Comparison of ENCODE assay signal across 9 cellular contexts in the genomic region with DNA sequence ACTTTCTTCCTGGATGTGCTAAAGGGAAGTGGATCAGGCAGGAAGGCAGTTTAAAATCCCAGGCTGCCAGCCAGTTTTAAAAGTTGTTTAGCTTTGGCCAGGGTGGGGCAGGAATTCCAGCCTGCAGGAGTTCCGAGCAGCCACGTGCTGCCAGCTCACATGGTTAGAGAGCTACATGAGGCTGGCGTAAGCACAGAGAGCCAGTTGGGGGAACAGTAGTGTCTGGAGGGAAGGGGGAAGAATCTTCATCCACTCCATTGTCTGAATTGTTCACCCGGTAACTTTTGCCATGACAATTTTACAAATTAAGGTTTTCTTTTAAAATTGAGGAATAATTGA. TPM values are rescaled to one million over a fixed set of nuclear protein-coding genes. Genes with fewer than 3 reads are reported as not detected.
DNase-seq lines count a peak whose midpoint lies in the region; ATAC-seq and TF ChIP-seq lines count a peak whose summit lies in the region.
"Had no signal": no experiment of that assay in that cellular context is flagged by ENCODE, and none has a peak within 500 bp of the region (broad histone marks: within the 10 kb centered on the region; RNA-seq: fewer than 3 reads in every experiment).

No MANE protein-coding gene starts in this region.

- no peak overlapping the region for H2BK120ac ChIP-seq in H9 (ENCODE audit: low read depth, low read length, poor library complexity, severe bottlenecking)

- H3K27ac ChIP-seq in H9 (ENCODE audit: insufficient read length, low read depth, low read length): no peak overlapping the region

- H3K4me1 Mint-ChIP-seq in H9: peaks cover 16 to 28% of the 10 kb centered on the region in 2 experiments
- H3K4me1 Mint-ChIP-seq in activated CD4-positive, alpha-beta memory T cell treated with anti-CD3 and anti-CD28 coated beads for 36 hours (ENCODE audit: low read depth): peaks cover 52% of the 10 kb centered on the region
- H3K4me1 Mint-ChIP-seq in natural killer cell treated with Interleukin-12 subunit alpha and Interleukin-12 subunit beta and Interleukin-15 and Interleukin-18, amount 100 ng/mL, for 72 hours (ENCODE audit: low read depth in 2 of 2): peaks cover 34 to 45% of the 10 kb centered on the region in 2 donors

- H2AFZ ChIP-seq in H9 (ENCODE audit: low read length): no peak overlapping the region

- H4K20me1 ChIP-seq in H9 (ENCODE audit: control insufficient read depth, insufficient read depth, insufficient read length): no peaks in the 10 kb centered on the region

- peak; percentile 99 for DNase-seq in A172 (ENCODE audit: low spot score)
- DNase-seq in H9: no peak
- no peak for DNase-seq in activated CD4-positive, alpha-beta memory T cell treated with anti-CD3 and anti-CD28 coated beads for 36 hours
- peak; percentile 89 for DNase-seq in Right ventricle myocardium superior
- DNase-seq in pulmonary artery endothelial cell (ENCODE audit: low read depth, low spot score): peak; percentile 75
- no peak for DNase-seq in natural killer cell treated with Interleukin-12 subunit alpha and Interleukin-12 subunit beta and Interleukin-15 and Interleukin-18, amount 100 ng/mL, for 72 hours (ENCODE audit: low spot score)
- DNase-seq in stimulated activated CD4-positive, alpha-beta T cell treated with anti-CD3 and anti-CD28 coated beads, Interleukin-12 subunit alpha, Interleukin-12 subunit beta, amount 100 ng/mL, for 4 hours: no peak
- no peak for DNase-seq in activated CD4-positive, alpha-beta T cell treated with anti-CD3 and anti-CD28 coated beads, Interleukin-2, amount 50 U/mL, for 48 hours

- H3K9me3 ChIP-seq in H9 (ENCODE audit: control insufficient read depth, low read depth, low read length): no peaks in the 10 kb centered on the region

- no peaks in the 10 kb centered on the region for H3K79me1 ChIP-seq in H9 (ENCODE audit: insufficient read depth, low read depth, low read length, poor library complexity, severe bottlenecking)

- H3K4me2 ChIP-seq in H9 (ENCODE audit: insufficient read depth, insufficient read length, low read length): no peak overlapping the region

- H4K8ac ChIP-seq in H9 (replicated peaks; ENCODE audit: insufficient read length, low read depth, low read length): no peak overlapping the region

- no peak overlapping the region for H2BK15ac ChIP-seq in H9 (ENCODE audit: low read depth, low read length)

- H2BK12ac ChIP-seq in H9 (ENCODE audit: insufficient read length, low read depth, low read length): no peak overlapping the region

- H3K18ac ChIP-seq in H9 (ENCODE audit: insufficient read length, low read depth, low read length): no peak overlapping the region

- H3K14ac ChIP-seq in H9 (ENCODE audit: insufficient read depth, low read length): peak overlapping the region; percentile 18; the same call in 1 of the 2 replicates

- no peak overlapping the region for H3K4ac ChIP-seq in H9 (ENCODE audit: low read depth, low read length)

- H3K23ac ChIP-seq in H9 (ENCODE audit: insufficient read length, low read depth, low read length): no peak overlapping the region

- ATAC-seq in Right ventricle myocardium superior (ENCODE audit: poor library complexity): peak; percentile 49
- no peak for ATAC-seq in natural killer cell treated with Interleukin-12 subunit alpha and Interleukin-12 subunit beta and Interleukin-15 and Interleukin-18, amount 100 ng/mL, for 72 hours

- peaks cover 6% of the 10 kb centered on the region for H3K27me3 Mint-ChIP-seq in H9 (ENCODE audit: low read depth)
- H3K27me3 Mint-ChIP-seq in activated CD4-positive, alpha-beta memory T cell treated with anti-CD3 and anti-CD28 coated beads for 36 hours: no peaks in the 10 kb centered on the region
- H3K27me3 Mint-ChIP-seq in natural killer cell treated with Interleukin-12 subunit alpha and Interleukin-12 subunit beta and Interleukin-15 and Interleukin-18, amount 100 ng/mL, for 72 hours: no peaks in the 10 kb centered on the region

- CTCF ChIA-PET in activated CD4-positive, alpha-beta memory T cell treated with anti-CD3 and anti-CD28 coated beads for 36 hours (lab: Charles Lee): no interaction called here

- no peak overlapping the region for H3T11ph ChIP-seq in H9 (ENCODE audit: low read length)

- H2BK5ac ChIP-seq in H9 (ENCODE audit: insufficient read length, low read length): no peak overlapping the region

- no peaks in the 10 kb centered on the region for H3K79me2 ChIP-seq in H9 (ENCODE audit: insufficient read depth, low read length)

- no peak overlapping the region for H2AK5ac ChIP-seq in H9 (ENCODE audit: insufficient read length, low read length)

- no peaks in the 10 kb centered on the region for H3K9me3 Mint-ChIP-seq in H9
- H3K9me3 Mint-ChIP-seq in activated CD4-positive, alpha-beta memory T cell treated with anti-CD3 and anti-CD28 coated beads for 36 hours: no peaks in the 10 kb centered on the region
- no peaks in the 10 kb centered on the region for H3K9me3 Mint-ChIP-seq in natural killer cell treated with Interleukin-12 subunit alpha and Interleukin-12 subunit beta and Interleukin-15 and Interleukin-18, amount 100 ng/mL, for 72 hours

- intact Hi-C loops in activated CD4-positive, alpha-beta memory T cell treated with anti-CD3 and anti-CD28 coated beads for 36 hours (cut with micrococcal nuclease): no loop called here
- intact Hi-C loops in Right ventricle myocardium superior (cut with DNase I): no loop called here

- H3K27ac Mint-ChIP-seq in H9: no peak overlapping the region
- H3K27ac Mint-ChIP-seq in activated CD4-positive, alpha-beta memory T cell treated with anti-CD3 and anti-CD28 coated beads for 36 hours: peak overlapping the region; percentile 76
- peak overlapping the region in 1 of 2 donors; percentile 35 for H3K27ac Mint-ChIP-seq in natural killer cell treated with Interleukin-12 subunit alpha and Interleukin-12 subunit beta and Interleukin-15 and Interleukin-18, amount 100 ng/mL, for 72 hours

- H3K4me3 Mint-ChIP-seq in H9: no peak overlapping the region
- H3K4me3 Mint-ChIP-seq in activated CD4-positive, alpha-beta memory T cell treated with anti-CD3 and anti-CD28 coated beads for 36 hours: no peak overlapping the region
- no peak overlapping the region for H3K4me3 Mint-ChIP-seq in natural killer cell treated with Interleukin-12 subunit alpha and Interleukin-12 subunit beta and Interleukin-15 and Interleukin-18, amount 100 ng/mL, for 72 hours

- H3K56ac ChIP-seq in H9 (ENCODE audit: insufficient read length, low read depth, low read length): no peak overlapping the region

- no peak overlapping the region for H4K5ac ChIP-seq in H9 (ENCODE audit: insufficient read length, low read depth, low read length)

- peaks cover 16 to 30% (median 27%) of the 10 kb centered on the region in 3 experiments for H3K36me3 Mint-ChIP-seq in H9 (ENCODE audit: insufficient read depth in 1 of 3, low read depth in 3 of 3)
- H3K36me3 Mint-ChIP-seq in activated CD4-positive, alpha-beta memory T cell treated with anti-CD3 and anti-CD28 coated beads for 36 hours: peaks cover 31% of the 10 kb centered on the region
- H3K36me3 Mint-ChIP-seq in natural killer cell treated with Interleukin-12 subunit alpha and Interleukin-12 subunit beta and Interleukin-15 and Interleukin-18, amount 100 ng/mL, for 72 hours: peaks cover 14% of the 10 kb centered on the region

- POLR2A ChIA-PET in activated CD4-positive, alpha-beta memory T cell treated with anti-CD3 and anti-CD28 coated beads for 36 hours (lab: Charles Lee): interaction anchor here (0.6 kb wide), 1 partner anchor 185 kb away, joined by 3 read pairs; no protein-coding TSS in a partner anchor

- no peak for TF ChIP-seq CTCF in H9 (conservative IDR thresholded peaks at IDR 0.05)

- peaks cover 3% of the 10 kb centered on the region for H3K4me1 ChIP-seq in H9 (ENCODE audit: insufficient read depth, low read length)

- no peak overlapping the region for H4K91ac ChIP-seq in H9 (ENCODE audit: insufficient read length, low read depth, low read length)

- no CpG with 5 or more reads among the region's 4 CpGs for WGBS in H9 (ENCODE audit: extremely low coverage, insufficient read length, low lambda C conversion rate)

- H3K27me3 ChIP-seq in H9 (ENCODE audit: insufficient read depth, low read length): no peaks in the 10 kb centered on the region

- H3K23me2 ChIP-seq in H9 (ENCODE audit: insufficient read length, low read depth, low read length, poor library complexity, severe bottlenecking): no peaks in the 10 kb centered on the region

- no peak overlapping the region for H2BK20ac ChIP-seq in H9 (ENCODE audit: low read depth, low read length, poor library complexity, severe bottlenecking)

- H3K9ac ChIP-seq in H9 (ENCODE audit: extremely low read depth, insufficient read length, low read length): no peak overlapping the region

RNA-seq across cellular contexts. Expression of gene CDC25B, which starts 12.0 kb away (rescaled TPM):
- total RNA-seq in A172 (2014; rRNA removed; shearing (Covaris generic)): 63.0 and 65.5 TPM in 2 replicates
- total RNA-seq in H9 (2021): 22.9 and 24.0 TPM in 2 replicates
- total RNA-seq in activated CD4-positive, alpha-beta memory T cell treated with anti-CD3 and anti-CD28 coated beads for 36 hours: 100 to 1,000 TPM; 120 to 128 TPM
- 5.7 TPM for total RNA-seq in Right ventricle myocardium superior
- 16.4 and 20.1 TPM in 2 replicates for total RNA-seq in pulmonary artery endothelial cell
- total RNA-seq in natural killer cell treated with Interleukin-12 subunit alpha and Interleukin-12 subunit beta and Interleukin-15 and Interleukin-18, amount 100 ng/mL, for 72 hours: 10 to 100 TPM; 38.9 to 84.1 TPM

RNA-seq across cellular contexts. Expression of gene AP5S1, which starts 12.2 kb away (rescaled TPM):
- 22.6 and 27.7 TPM in 2 replicates for total RNA-seq in A172 (2014; rRNA removed; shearing (Covaris generic))
- 3.9 and 4.1 TPM in 2 replicates for total RNA-seq in H9 (2021)
- 1 to 10 TPM; 9.1 to 10.0 TPM for total RNA-seq in activated CD4-positive, alpha-beta memory T cell treated with anti-CD3 and anti-CD28 coated beads for 36 hours
- 11.0 TPM for total RNA-seq in Right ventricle myocardium superior
- 18.6 and 23.0 TPM in 2 replicates for total RNA-seq in pulmonary artery endothelial cell
- 10 to 100 TPM; 13.5 to 19.7 TPM for total RNA-seq in natural killer cell treated with Interleukin-12 subunit alpha and Interleukin-12 subunit beta and Interleukin-15 and Interleukin-18, amount 100 ng/mL, for 72 hours

RNA-seq across cellular contexts. Expression of gene CENPB, which starts 21.6 kb away (rescaled TPM):
- total RNA-seq in A172 (2014; rRNA removed; shearing (Covaris generic)): 94.1 and 129 TPM in 2 replicates
- 63.1 and 64.0 TPM in 2 replicates for total RNA-seq in H9 (2021)
- 10 to 100 TPM; 50.1 to 51.9 TPM for total RNA-seq in activated CD4-positive, alpha-beta memory T cell treated with anti-CD3 and anti-CD28 coated beads for 36 hours
- total RNA-seq in Right ventricle myocardium superior: 68.3 TPM
- 99.0 and 118 TPM in 2 replicates for total RNA-seq in pulmonary artery endothelial cell
- total RNA-seq in natural killer cell treated with Interleukin-12 subunit alpha and Interleukin-12 subunit beta and Interleukin-15 and Interleukin-18, amount 100 ng/mL, for 72 hours: 100 to 1,000 TPM in 1 of 2 donors, 10 to 100 TPM in 1; 75.4 to 118 TPM

RNA-seq across cellular contexts. Expression of gene SPEF1, which starts 26.9 kb away (rescaled TPM):
- 0.67 TPM in 1 of 2 replicates, not detected in the other for total RNA-seq in A172 (2014; rRNA removed; shearing (Covaris generic))
- total RNA-seq in H9 (2021) (0.22 and 0.24 TPM in 2 replicates), Right ventricle myocardium superior (0.32 TPM), pulmonary artery endothelial cell (0.13 TPM in 1 of 2 replicates, not detected in the other)
- total RNA-seq in activated CD4-positive, alpha-beta memory T cell treated with anti-CD3 and anti-CD28 coated beads for 36 hours: under 1 TPM in 1 of 2 experiments, not detected in 1; 0.17 TPM
- under 1 TPM; 0.24 to 0.36 TPM for total RNA-seq in natural killer cell treated with Interleukin-12 subunit alpha and Interleukin-12 subunit beta and Interleukin-15 and Interleukin-18, amount 100 ng/mL, for 72 hours
- total RNA-seq: GM12878 had no signal

RNA-seq across cellular contexts. Expression of gene MAVS, which starts 38.5 kb away (rescaled TPM):
- 18.6 and 23.9 TPM in 2 replicates for total RNA-seq in A172 (2014; rRNA removed; shearing (Covaris generic))
- 24.2 and 24.3 TPM in 2 replicates for total RNA-seq in H9 (2021)
- 10 to 100 TPM; 22.2 to 24.2 TPM for total RNA-seq in activated CD4-positive, alpha-beta memory T cell treated with anti-CD3 and anti-CD28 coated beads for 36 hours
- 35.7 TPM for total RNA-seq in Right ventricle myocardium superior
- 17.1 and 17.5 TPM in 2 replicates for total RNA-seq in pulmonary artery endothelial cell
- 10 to 100 TPM; 38.6 to 45.2 TPM for total RNA-seq in natural killer cell treated with Interleukin-12 subunit alpha and Interleukin-12 subunit beta and Interleukin-15 and Interleukin-18, amount 100 ng/mL, for 72 hours

Comparison
In these comparisons a context has a peak if more than half of its experiments do, and no peak if none do; other contexts are left out.
1. DNase-seq: peak in A172 (single experiment), Right ventricle myocardium superior (single experiment) and pulmonary artery endothelial cell (single experiment); none in H9 (single experiment), activated CD4-positive, alpha-beta memory T cell treated with anti-CD3 and anti-CD28 coated beads for 36 hours (single experiment), natural killer cell treated with Interleukin-12 subunit alpha and Interleukin-12 subunit beta and Interleukin-15 and Interleukin-18, amount 100 ng/mL, for 72 hours (single experiment), stimulated activated CD4-positive, alpha-beta T cell treated with anti-CD3 and anti-CD28 coated beads, Interleukin-12 subunit alpha, Interleukin-12 subunit beta, amount 100 ng/mL, for 4 hours (single experiment) and activated CD4-positive, alpha-beta T cell treated with anti-CD3 and anti-CD28 coated beads, Interleukin-2, amount 50 U/mL, for 48 hours (0 of 2).